ENCODE assay signal across 29 cellular contexts in genomic region chr2:14501061-14501460, GRCh38.
"Had no signal": no experiment of that assay in that cellular context is flagged by ENCODE, and none has a peak within 500 bp of the region (broad histone marks: within the 10 kb centered on the region; RNA-seq: fewer than 3 reads in every experiment).

No MANE protein-coding gene starts in this region.

- H3K4me1 Mint-ChIP-seq: nephron progenitor cell; neural crest cell; stimulated activated effector memory CD8-positive, alpha-beta T cell treated with anti-CD3 and anti-CD28 coated beads, Interleukin-12 subunit alpha, Interleukin-12 subunit beta, amount 100 ng/mL, for 72 hours; stimulated activated naive B cell treated with anti-CD40 and anti-IgM and Interleukin-4, amounts not matched to agents 10 μg/mL and 1 μg/mL and 100 μg/mL, for 72 hours had no signal

- FAIRE-seq: urothelium cell line had no signal

- H3K36me3 ChIP-seq: ovary, right lobe of liver, sigmoid colon, stomach, thoracic aorta, thyroid gland, tibial nerve, upper lobe of left lung, vagina had no signal

- H3K27me3 Mint-ChIP-seq: natural killer cell treated with Interleukin-12 subunit alpha and Interleukin-12 subunit beta and Interleukin-15 and Interleukin-18, amount 100 ng/mL, for 72 hours; progenitor cell of endocrine pancreas; stimulated activated naive B cell treated with anti-CD40 and anti-IgM and Interleukin-4, amounts not matched to agents 10 μg/mL and 1 μg/mL and 100 μg/mL, for 72 hours; stimulated activated naive CD8-positive, alpha-beta T cell treated with anti-CD3 and anti-CD28 coated beads, Interleukin-15, Interleukin-2, amounts not matched to agents 100 ng/mL and 50 ng/mL, for 24 hours had no signal

- H3K36me3 Mint-ChIP-seq: natural killer cell treated with Interleukin-12 subunit alpha and Interleukin-12 subunit beta and Interleukin-15 and Interleukin-18, amount 100 ng/mL, for 72 hours; stimulated activated effector memory CD8-positive, alpha-beta T cell treated with anti-CD3 and anti-CD28 coated beads, Interleukin-12 subunit alpha, Interleukin-12 subunit beta, amount 100 ng/mL, for 72 hours; stimulated activated naive B cell treated with anti-CD40 and anti-IgM and Interleukin-4, amounts not matched to agents 10 μg/mL and 1 μg/mL and 100 μg/mL, for 72 hours had no signal

- ATAC-seq: natural killer cell treated with Interleukin-12 subunit alpha and Interleukin-12 subunit beta and Interleukin-15 and Interleukin-18, amount 100 ng/mL, for 72 hours; psoas muscle; right cardiac atrium; right lobe of liver; stimulated activated effector memory CD8-positive, alpha-beta T cell treated with anti-CD3 and anti-CD28 coated beads, Interleukin-12 subunit alpha, Interleukin-12 subunit beta, amount 100 ng/mL, for 72 hours; stimulated activated naive B cell treated with anti-CD40 and anti-IgM and Interleukin-4, amounts not matched to agents 10 μg/mL and 1 μg/mL and 100 μg/mL, for 72 hours had no signal

- H3K4me1 ChIP-seq: parathyroid adenoma, psoas muscle, right lobe of liver, sigmoid colon, stomach, thyroid gland, tibial nerve, upper lobe of left lung, vagina had no signal

- H3K27ac ChIP-seq: ovary, parathyroid adenoma, psoas muscle, right lobe of liver, sigmoid colon, stomach, thoracic aorta, thyroid gland, tibial nerve, upper lobe of left lung, vagina had no signal

- H3K4me3 ChIP-seq: ovary, psoas muscle, right lobe of liver, sigmoid colon, stomach, thoracic aorta, thyroid gland, tibial nerve, upper lobe of left lung, vagina had no signal

- H3K27ac Mint-ChIP-seq: natural killer cell treated with Interleukin-12 subunit alpha and Interleukin-12 subunit beta and Interleukin-15 and Interleukin-18, amount 100 ng/mL, for 72 hours; nephron progenitor cell; progenitor cell of endocrine pancreas; stimulated activated effector memory CD8-positive, alpha-beta T cell treated with anti-CD3 and anti-CD28 coated beads, Interleukin-12 subunit alpha, Interleukin-12 subunit beta, amount 100 ng/mL, for 72 hours; stimulated activated naive B cell treated with anti-CD40 and anti-IgM and Interleukin-4, amounts not matched to agents 10 μg/mL and 1 μg/mL and 100 μg/mL, for 72 hours; stimulated activated naive CD8-positive, alpha-beta T cell treated with anti-CD3 and anti-CD28 coated beads, Interleukin-15, Interleukin-2, amounts not matched to agents 100 ng/mL and 50 ng/mL, for 24 hours had no signal

- H3K79me2 ChIP-seq: parathyroid adenoma had no signal

- DNase-seq: nephron progenitor cell; occipital lobe; ovary; posterior cingulate gyrus; psoas muscle; right cardiac atrium; right lobe of liver; sigmoid colon; small intestine; stimulated activated CD4-positive, alpha-beta T cell treated with anti-CD3 and anti-CD28 coated beads, Interleukin-15, amount 100 ng/mL, for 24 hours; stimulated activated CD4-positive, alpha-beta T cell treated with anti-CD3 and anti-CD28 coated beads, Interleukin-2, amount 100 ng/mL, for 24 hours; stimulated activated CD4-positive, alpha-beta T cell treated with anti-CD3 and anti-CD28 coated beads, Interleukin-2, amount 100 ng/mL, for 48 hours; stimulated activated CD4-positive, alpha-beta T cell treated with anti-CD3 and anti-CD28 coated beads, Interleukin-4, amount 100 ng/mL, for 24 hours; stimulated activated naive B cell treated with anti-CD40 and anti-IgM and Interleukin-4, amounts not matched to agents 10 μg/mL and 1 μg/mL and 100 μg/mL, for 72 hours; stimulated activated naive CD4-positive, alpha-beta T cell treated with Interleukin-2 at 50 U/mL for 16 hours; stomach; thyroid gland; trophoblast cell; upper lobe of left lung had no signal

- H3K4me3 Mint-ChIP-seq: natural killer cell treated with Interleukin-12 subunit alpha and Interleukin-12 subunit beta and Interleukin-15 and Interleukin-18, amount 100 ng/mL, for 72 hours; nephron progenitor cell; neural crest cell; stimulated activated effector memory CD8-positive, alpha-beta T cell treated with anti-CD3 and anti-CD28 coated beads, Interleukin-12 subunit alpha, Interleukin-12 subunit beta, amount 100 ng/mL, for 72 hours; stimulated activated naive B cell treated with anti-CD40 and anti-IgM and Interleukin-4, amounts not matched to agents 10 μg/mL and 1 μg/mL and 100 μg/mL, for 72 hours; stimulated activated naive CD8-positive, alpha-beta T cell treated with anti-CD3 and anti-CD28 coated beads, Interleukin-15, Interleukin-2, amounts not matched to agents 100 ng/mL and 50 ng/mL, for 24 hours had no signal

- H2AFZ ChIP-seq: parathyroid adenoma had no signal

- H3K27me3 ChIP-seq: ovary, right lobe of liver, sigmoid colon, stomach, thyroid gland, tibial nerve, upper lobe of left lung, vagina had no signal

- H3K9ac ChIP-seq: parathyroid adenoma had no signal

- H3K9me3 ChIP-seq: ovary, psoas muscle, right lobe of liver, sigmoid colon, stomach, thoracic aorta, thyroid gland, tibial nerve, upper lobe of left lung, vagina had no signal
